Comparison of ENCODE assay signal across 1 cellular context in the genomic region with DNA sequence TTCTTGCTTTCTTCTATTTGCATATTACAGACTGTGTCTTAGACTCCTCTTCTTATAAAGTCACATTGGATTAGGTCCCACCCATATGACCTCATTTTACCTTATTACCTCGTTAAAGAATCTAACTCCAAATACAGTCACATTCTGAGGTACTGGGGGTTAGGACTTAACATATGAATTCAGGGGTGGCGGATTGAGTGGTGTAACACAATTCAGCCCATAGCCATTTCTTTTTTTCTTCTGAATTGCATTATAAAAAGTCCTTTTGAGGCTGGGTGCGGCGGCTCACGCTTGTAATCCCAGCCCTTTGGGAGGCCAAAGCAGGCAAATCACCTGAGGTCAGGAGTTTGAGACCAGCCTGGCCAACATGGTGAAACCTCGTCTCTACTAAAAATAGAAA.
TF ChIP-seq lines count a peak whose summit lies in the region.

No MANE protein-coding gene starts in this region.

TF ChIP-seq in K562, 482 proteins besides CTCF, POLR2A, EP300 and RAD21:
- TF ChIP-seq, protein P1, sequence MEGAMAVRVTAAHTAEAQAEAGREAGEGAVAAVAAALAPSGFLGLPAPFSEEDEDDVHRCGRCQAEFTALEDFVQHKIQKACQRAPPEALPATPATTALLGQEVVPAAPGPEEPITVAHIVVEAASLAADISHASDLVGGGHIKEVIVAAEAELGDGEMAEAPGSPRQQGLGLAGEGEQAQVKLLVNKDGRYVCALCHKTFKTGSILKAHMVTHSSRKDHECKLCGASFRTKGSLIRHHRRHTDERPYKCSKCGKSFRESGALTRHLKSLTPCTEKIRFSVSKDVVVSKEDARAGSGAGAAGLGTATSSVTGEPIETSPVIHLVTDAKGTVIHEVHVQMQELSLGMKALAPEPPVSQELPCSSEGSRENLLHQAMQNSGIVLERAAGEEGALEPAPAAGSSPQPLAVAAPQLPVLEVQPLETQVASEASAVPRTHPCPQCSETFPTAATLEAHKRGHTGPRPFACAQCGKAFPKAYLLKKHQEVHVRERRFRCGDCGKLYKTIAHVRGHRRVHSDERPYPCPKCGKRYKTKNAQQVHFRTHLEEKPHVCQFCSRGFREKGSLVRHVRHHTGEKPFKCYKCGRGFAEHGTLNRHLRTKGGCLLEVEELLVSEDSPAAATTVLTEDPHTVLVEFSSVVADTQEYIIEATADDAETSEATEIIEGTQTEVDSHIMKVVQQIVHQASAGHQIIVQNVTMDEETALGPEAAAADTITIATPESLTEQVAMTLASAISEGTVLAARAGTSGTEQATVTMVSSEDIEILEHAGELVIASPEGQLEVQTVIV (CRISPR knock-in tag; IDR thresholded peaks at IDR 0.05; ENCODE audit: borderline replicate concordance): no peak
- TF ChIP-seq ZNF76 (CRISPR knock-in tag; IDR thresholded peaks at IDR 0.05; ENCODE audit: borderline replicate concordance) (no peak), CBX5 (IDR thresholded peaks at IDR 0.05; ENCODE audit: borderline replicate concordance, low read depth) (no peak), ETS2 (tag; IDR thresholded peaks at IDR 0.05; ENCODE audit: borderline replicate concordance, poor library complexity, severe bottlenecking) (no peak), CHAMP1 (IDR thresholded peaks at IDR 0.05) (no peak)
